Comparison of ENCODE assay signal across 28 cellular contexts in the genomic region with DNA sequence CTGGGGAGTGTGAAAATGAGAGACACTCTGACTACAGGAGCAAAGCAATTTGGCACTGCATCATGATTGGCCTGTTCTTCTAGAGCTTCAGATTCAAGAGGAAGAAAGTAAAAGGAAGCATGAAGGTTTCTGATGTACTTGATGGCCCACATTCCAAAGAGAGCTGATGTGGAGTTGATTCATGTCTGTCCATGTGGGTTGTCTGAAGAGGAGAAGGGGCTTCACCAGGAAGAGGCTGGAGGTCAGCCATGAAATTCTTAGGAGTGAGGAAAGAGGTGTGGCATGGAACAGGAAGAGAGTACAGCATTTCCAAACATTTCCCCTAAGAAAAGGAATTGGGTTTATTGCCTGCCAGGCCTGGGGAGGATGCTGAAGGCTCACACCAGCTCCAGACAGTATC.
DNase-seq lines count a peak whose midpoint lies in the region; ATAC-seq and TF ChIP-seq lines count a peak whose summit lies in the region.
"Had no signal": no experiment of that assay in that cellular context is flagged by ENCODE, and none has a peak within 500 bp of the region (broad histone marks: within the 10 kb centered on the region; RNA-seq: fewer than 3 reads in every experiment).

No MANE protein-coding gene starts in this region.

- peaks cover 2% of the 10 kb centered on the region for H3K27me3 Mint-ChIP-seq in GM23338 (ENCODE audit: insufficient read depth, low read depth, poor library complexity)
- no peaks in the 10 kb centered on the region for H3K27me3 Mint-ChIP-seq in MCF 10A (ENCODE audit: insufficient read depth, unreplicated experiment)
- no peaks in the 10 kb centered on the region for H3K27me3 Mint-ChIP-seq in osteocyte (ENCODE audit: unreplicated experiment)

- peak overlapping the region; percentile 43; the same call in 1 of the 2 replicates for H2AFZ ChIP-seq in GM23338
- H2AFZ ChIP-seq: hepatocyte had no signal

- no peak overlapping the region for H3K27ac ChIP-seq in GM23338 (ENCODE audit: low read depth)
- peak overlapping the region; percentile 88 for H3K27ac ChIP-seq in psoas muscle
- H3K27ac ChIP-seq: foreskin keratinocyte, hepatocyte had no signal

- POLR2A ChIA-PET in MCF 10A (lab: Yijun Ruan, JAX): interaction anchor here (1.0 to 6.7 kb wide), 8 partner anchors 12 to 458 kb away, joined by 3 to 60 read pairs (median 6); no protein-coding TSS in a partner anchor

- no peak overlapping the region for H3K4me3 Mint-ChIP-seq in GM23338
- no peak overlapping the region for H3K4me3 Mint-ChIP-seq in MCF 10A (ENCODE audit: unreplicated experiment)
- H3K4me3 Mint-ChIP-seq in osteocyte (ENCODE audit: unreplicated experiment): no peak overlapping the region
- H3K4me3 Mint-ChIP-seq: activated CD8-positive, alpha-beta T cell treated with anti-CD3 and anti-CD28 coated beads for 36 hours; activated naive CD8-positive, alpha-beta T cell treated with anti-CD3 and anti-CD28 coated beads, Interleukin-2, amount 10 ng/mL, durations not matched to agents 7 days and 5 days; central memory CD8-positive, alpha-beta T cell; memory B cell; T-helper 1 cell treated with Interleukin-12 subunit alpha and Interleukin-12 subunit beta and Interleukin-4 antibody, amounts not matched to agents 30 μg/mL and 1 μg/mL, for 36 hours had no signal

- intact Hi-C loops in MCF 10A (cut with micrococcal nuclease) (no loop called here), psoas muscle (cut with DNase I) (loop anchor here (5.0 kb wide), 1 partner anchor 36 kb away; no protein-coding TSS in a partner anchor), sciatic nerve (cut with DNase I) (no loop called here)

- no peaks in the 10 kb centered on the region for H3F3A ChIP-seq in GM23338 (replicated peaks; ENCODE audit: low read depth)

- no TSS peak for BruUV-seq in MCF 10A (replicated peaks; lab: Mats Ljungman, UMichigan)

- no peak for TF ChIP-seq CTCF in GM23338 (conservative IDR thresholded peaks at IDR 0.05; ENCODE audit: low read depth in 2 of 2)
- no peak for TF ChIP-seq CTCF in MCF 10A (IDR thresholded peaks at IDR 0.05; ENCODE audit: unreplicated experiment)
- TF ChIP-seq CTCF in psoas muscle (IDR thresholded peaks at IDR 0.05): no peak
- no peak for TF ChIP-seq CTCF in osteocyte (IDR thresholded peaks at IDR 0.05)

- H3K4me3 ChIP-seq in GM23338 (no peak overlapping the region), psoas muscle (no peak overlapping the region)
- H3K4me3 ChIP-seq: hepatocyte, smooth muscle cell, tibial nerve had no signal

- CTCF ChIA-PET in MCF 10A (lab: Yijun Ruan, JAX): interaction anchor here (2.7 to 3.7 kb wide), 2 partner anchors 12 kb away, joined by 13 to 19 read pairs; no protein-coding TSS in a partner anchor

- no peaks in the 10 kb centered on the region for H3K36me3 ChIP-seq in GM23338 (ENCODE audit: insufficient read depth)
- no peaks in the 10 kb centered on the region for H3K36me3 ChIP-seq in psoas muscle (ENCODE audit: insufficient read depth in 1 of 2, low read depth in 1 of 2)
- H3K36me3 ChIP-seq: BE2C, tibial nerve had no signal

- H3K27me3 ChIP-seq in GM23338 (ENCODE audit: insufficient read depth) (no peaks in the 10 kb centered on the region), psoas muscle (ENCODE audit: insufficient read depth in 3 of 3, low read length in 2 of 3) (no peaks in the 10 kb centered on the region)
- H3K27me3 ChIP-seq: BE2C, foreskin keratinocyte, hepatocyte, tibial nerve had no signal

- H3K4me1 Mint-ChIP-seq in GM23338: no peaks in the 10 kb centered on the region
- H3K4me1 Mint-ChIP-seq in MCF 10A (ENCODE audit: insufficient read depth, unreplicated experiment): peaks cover 57% of the 10 kb centered on the region
- H3K4me1 Mint-ChIP-seq in osteocyte (ENCODE audit: unreplicated experiment): peaks cover 58% of the 10 kb centered on the region
- H3K4me1 Mint-ChIP-seq: activated naive CD8-positive, alpha-beta T cell treated with anti-CD3 and anti-CD28 coated beads, Interleukin-2, amount 10 ng/mL, durations not matched to agents 7 days and 5 days; central memory CD8-positive, alpha-beta T cell had no signal

- H3K9me3 ChIP-seq in psoas muscle: no peaks in the 10 kb centered on the region
- H3K9me3 ChIP-seq: BE2C, tibial nerve had no signal

- H4K20me1 ChIP-seq in GM23338 (replicated peaks; ENCODE audit: insufficient read depth): no peaks in the 10 kb centered on the region

- H3K79me2 ChIP-seq in GM23338 (replicated peaks; ENCODE audit: insufficient read depth): no peaks in the 10 kb centered on the region
- H3K79me2 ChIP-seq: hepatocyte had no signal

- no peak for DNase-seq in GM23338 (ENCODE audit: low spot score)
- no peak for DNase-seq in MCF 10A (ENCODE audit: unreplicated experiment)
- DNase-seq in psoas muscle: no peak
- no peak for DNase-seq in stimulated activated CD8-positive, alpha-beta memory T cell treated with anti-CD3 and anti-CD28 coated beads, Interleukin-4, amount 100 ng/mL, for 48 hours
- no peak for DNase-seq in sciatic nerve (ENCODE audit: low spot score)
- DNase-seq in osteocyte (ENCODE audit: extremely low spot score, unreplicated experiment): no peak
- no peak for DNase-seq in NAMALWA (ENCODE audit: low spot score)
- DNase-seq: ACHN; activated CD8-positive, alpha-beta T cell treated with anti-CD3 and anti-CD28 coated beads for 36 hours; activated naive CD8-positive, alpha-beta T cell treated with anti-CD3 and anti-CD28 coated beads, Interleukin-2, amount 10 ng/mL, durations not matched to agents 7 days and 5 days; BE2C; DMS53; foreskin keratinocyte; GDM1; KBM-7; MM.1S; NCI-H1417 treated with DMSO at 0.1 percent for 48 hours; NCI-H2081 treated with DMSO at 0.1 percent for 48 hours; NCI-H345; nucleus accumbens; stimulated activated CD4-positive, alpha-beta T cell treated with anti-CD3 and anti-CD28 coated beads, Interleukin-1b, Interleukin-23, amount 100 ng/mL, for 48 hours had no signal

- no peak overlapping the region for H3K4me2 ChIP-seq in GM23338
- H3K4me2 ChIP-seq: hepatocyte, smooth muscle cell had no signal

- H3K4me1 ChIP-seq in GM23338 (ENCODE audit: insufficient read depth) (no peaks in the 10 kb centered on the region), psoas muscle (peaks cover 56% of the 10 kb centered on the region)
- H3K4me1 ChIP-seq: BE2C had no signal

- H3K9me2 ChIP-seq in GM23338 (ENCODE audit: insufficient read depth): no peaks in the 10 kb centered on the region

- H3K9me3 Mint-ChIP-seq in GM23338 (no peaks in the 10 kb centered on the region), MCF 10A (ENCODE audit: unreplicated experiment) (no peaks in the 10 kb centered on the region), osteocyte (ENCODE audit: unreplicated experiment) (no peaks in the 10 kb centered on the region)
- H3K9me3 Mint-ChIP-seq: activated CD8-positive, alpha-beta T cell treated with anti-CD3 and anti-CD28 coated beads for 36 hours; activated naive CD8-positive, alpha-beta T cell treated with anti-CD3 and anti-CD28 coated beads, Interleukin-2, amount 10 ng/mL, durations not matched to agents 7 days and 5 days; central memory CD8-positive, alpha-beta T cell; memory B cell; T-helper 1 cell treated with Interleukin-12 subunit alpha and Interleukin-12 subunit beta and Interleukin-4 antibody, amounts not matched to agents 30 μg/mL and 1 μg/mL, for 36 hours had no signal

- ATAC-seq in GM23338 (no peak), esophagus mucosa (peak; percentile 27), psoas muscle (peak in 1 of 4 donors; percentile 27), sciatic nerve (no peak)
- ATAC-seq: activated CD8-positive, alpha-beta T cell treated with anti-CD3 and anti-CD28 coated beads for 36 hours; foreskin keratinocyte had no signal

- H3K36me3 Mint-ChIP-seq in GM23338 (ENCODE audit: low read depth) (no peaks in the 10 kb centered on the region), MCF 10A (ENCODE audit: insufficient read depth, unreplicated experiment) (no peaks in the 10 kb centered on the region), osteocyte (ENCODE audit: unreplicated experiment) (no peaks in the 10 kb centered on the region)
- H3K36me3 Mint-ChIP-seq: activated naive CD8-positive, alpha-beta T cell treated with anti-CD3 and anti-CD28 coated beads, Interleukin-2, amount 10 ng/mL, durations not matched to agents 7 days and 5 days; memory B cell had no signal

- H3K27ac Mint-ChIP-seq in GM23338 (no peak overlapping the region), MCF 10A (ENCODE audit: low read depth, unreplicated experiment) (peak overlapping the region; percentile 55), osteocyte (ENCODE audit: unreplicated experiment) (no peak overlapping the region)
- H3K27ac Mint-ChIP-seq: activated CD8-positive, alpha-beta T cell treated with anti-CD3 and anti-CD28 coated beads for 36 hours; activated naive CD8-positive, alpha-beta T cell treated with anti-CD3 and anti-CD28 coated beads, Interleukin-2, amount 10 ng/mL, durations not matched to agents 7 days and 5 days; memory B cell; T-helper 1 cell treated with Interleukin-12 subunit alpha and Interleukin-12 subunit beta and Interleukin-4 antibody, amounts not matched to agents 30 μg/mL and 1 μg/mL, for 36 hours had no signal

TF ChIP-seq in GM23338, 12 proteins besides CTCF, POLR2A, EP300 and RAD21 (continues in another document):
- TF ChIP-seq JUNB (IDR thresholded peaks at IDR 0.05; ENCODE audit: unreplicated experiment) (no peak), POLR2AphosphoS5 (IDR thresholded peaks at IDR 0.05; ENCODE audit: low read depth) (no peak), ZNF114 (CRISPR knock-in tag; IDR thresholded peaks at IDR 0.05) (no peak)
- TF ChIP-seq, protein P1, sequence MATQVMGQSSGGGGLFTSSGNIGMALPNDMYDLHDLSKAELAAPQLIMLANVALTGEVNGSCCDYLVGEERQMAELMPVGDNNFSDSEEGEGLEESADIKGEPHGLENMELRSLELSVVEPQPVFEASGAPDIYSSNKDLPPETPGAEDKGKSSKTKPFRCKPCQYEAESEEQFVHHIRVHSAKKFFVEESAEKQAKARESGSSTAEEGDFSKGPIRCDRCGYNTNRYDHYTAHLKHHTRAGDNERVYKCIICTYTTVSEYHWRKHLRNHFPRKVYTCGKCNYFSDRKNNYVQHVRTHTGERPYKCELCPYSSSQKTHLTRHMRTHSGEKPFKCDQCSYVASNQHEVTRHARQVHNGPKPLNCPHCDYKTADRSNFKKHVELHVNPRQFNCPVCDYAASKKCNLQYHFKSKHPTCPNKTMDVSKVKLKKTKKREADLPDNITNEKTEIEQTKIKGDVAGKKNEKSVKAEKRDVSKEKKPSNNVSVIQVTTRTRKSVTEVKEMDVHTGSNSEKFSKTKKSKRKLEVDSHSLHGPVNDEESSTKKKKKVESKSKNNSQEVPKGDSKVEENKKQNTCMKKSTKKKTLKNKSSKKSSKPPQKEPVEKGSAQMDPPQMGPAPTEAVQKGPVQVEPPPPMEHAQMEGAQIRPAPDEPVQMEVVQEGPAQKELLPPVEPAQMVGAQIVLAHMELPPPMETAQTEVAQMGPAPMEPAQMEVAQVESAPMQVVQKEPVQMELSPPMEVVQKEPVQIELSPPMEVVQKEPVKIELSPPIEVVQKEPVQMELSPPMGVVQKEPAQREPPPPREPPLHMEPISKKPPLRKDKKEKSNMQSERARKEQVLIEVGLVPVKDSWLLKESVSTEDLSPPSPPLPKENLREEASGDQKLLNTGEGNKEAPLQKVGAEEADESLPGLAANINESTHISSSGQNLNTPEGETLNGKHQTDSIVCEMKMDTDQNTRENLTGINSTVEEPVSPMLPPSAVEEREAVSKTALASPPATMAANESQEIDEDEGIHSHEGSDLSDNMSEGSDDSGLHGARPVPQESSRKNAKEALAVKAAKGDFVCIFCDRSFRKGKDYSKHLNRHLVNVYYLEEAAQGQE (IDR thresholded peaks at IDR 0.05; ENCODE audit: unreplicated experiment): no peak

Comparison
In these comparisons a context has a peak if more than half of its experiments do, and no peak if none do; other contexts are left out.
1. intact Hi-C loops: an anchor here in psoas muscle (5.0 kb wide); none called in MCF 10A and sciatic nerve.